Comparison of ENCODE assay signal across 19 cellular contexts in genomic region chr14:98270201-98270600, GRCh38.
DNase-seq lines count a peak whose midpoint lies in the region; FAIRE-seq and TF ChIP-seq lines count a peak whose summit lies in the region.
"Had no signal": no experiment of that assay in that cellular context is flagged by ENCODE, and none has a peak within 500 bp of the region (broad histone marks: within the 10 kb centered on the region; RNA-seq: fewer than 3 reads in every experiment).

No MANE protein-coding gene starts in this region.

- TF ChIP-seq CTCF in astrocyte (IDR thresholded peaks at IDR 0.05; ENCODE audit: insufficient read depth, low read depth, low read length): no peak

- peak overlapping the region; percentile 25 for H3K4me2 ChIP-seq in astrocyte (ENCODE audit: low read length)

- no peak overlapping the region for H3K4me3 Mint-ChIP-seq in astrocyte (ENCODE audit: unreplicated experiment)
- H3K4me3 Mint-ChIP-seq: B cell; CD4-positive, alpha-beta T cell; H9 had no signal

- no peaks in the 10 kb centered on the region for H4K20me1 ChIP-seq in astrocyte (ENCODE audit: insufficient read depth, low read length)

- H3K27ac ChIP-seq in astrocyte (ENCODE audit: low read depth, low read length) (no peak overlapping the region), epithelial cell of prostate (peak overlapping the region; percentile 98)

- H3K36me3 ChIP-seq in astrocyte (ENCODE audit: insufficient read depth, low read length): no peaks in the 10 kb centered on the region

- no peak for FAIRE-seq in astrocyte (lab: Jason Lieb, UNC)
- FAIRE-seq: A204.1, G401.6, GM12891 had no signal

- H3K9me3 ChIP-seq in astrocyte (ENCODE audit: insufficient read depth, low read depth, low read length): no peaks in the 10 kb centered on the region

- peaks cover 2% of the 10 kb centered on the region for H3K4me1 ChIP-seq in astrocyte (ENCODE audit: insufficient read depth, low read length)

- peak overlapping the region; percentile 28 for H3K27ac Mint-ChIP-seq in astrocyte (ENCODE audit: unreplicated experiment)
- H3K27ac Mint-ChIP-seq: B cell; CD4-positive, alpha-beta T cell; H9 had no signal

- no peaks in the 10 kb centered on the region for H3K79me2 ChIP-seq in astrocyte (ENCODE audit: insufficient read depth, low read length)

- H3K9ac ChIP-seq in astrocyte (ENCODE audit: low read length): no peak overlapping the region

- peaks cover 5% of the 10 kb centered on the region for H3K27me3 Mint-ChIP-seq in astrocyte (ENCODE audit: low read depth, unreplicated experiment)
- H3K27me3 Mint-ChIP-seq: B cell; CD4-positive, alpha-beta T cell had no signal

- no peaks in the 10 kb centered on the region for H3K36me3 Mint-ChIP-seq in astrocyte (ENCODE audit: low read depth, unreplicated experiment)

- H3K27me3 ChIP-seq in astrocyte (ENCODE audit: insufficient read depth, low read length): no peaks in the 10 kb centered on the region

- H2AFZ ChIP-seq in astrocyte (ENCODE audit: low read depth, low read length): no peak overlapping the region

- H3K4me3 ChIP-seq in astrocyte (ENCODE audit: insufficient read depth, low read depth, low read length): no peak overlapping the region

- H3K9me3 Mint-ChIP-seq in astrocyte (ENCODE audit: unreplicated experiment): peaks cover 2% of the 10 kb centered on the region

- peaks cover 9% of the 10 kb centered on the region for H3K4me1 Mint-ChIP-seq in astrocyte (ENCODE audit: low read depth, unreplicated experiment)
- H3K4me1 Mint-ChIP-seq: B cell had no signal

- DNase-seq in HT1080 (ENCODE audit: low read depth): peak; percentile 11
- peak; percentile 49 for DNase-seq in astrocyte (ENCODE audit: low read depth)
- peak; percentile 31 for DNase-seq in epithelial cell of prostate (ENCODE audit: low read depth, low spot score)
- peak; percentile 39 for DNase-seq in kidney glomerular epithelial cell (lab: John Stamatoyannopoulos, UW)
- no peak for DNase-seq in midbrain (lab: John Stamatoyannopoulos, UW)
- DNase-seq in DMS53 treated with DMSO at 0.1 percent for 48 hours (lab: John Stamatoyannopoulos, UW; ENCODE audit: unreplicated experiment): no peak
- DNase-seq in effector CD4-positive, alpha-beta T cell: no peak
- DNase-seq: C1 segment of cervical spinal cord; Calu3; CD4-positive, alpha-beta T cell; DMS 273 treated with DMSO at 0.1 percent for 48 hours; DMS79; EL; GOT3; H9 had no signal

Comparison
In these comparisons a context has a peak if more than half of its experiments do, and no peak if none do; other contexts are left out.
1. DNase-seq: peak in HT1080 (single experiment), astrocyte (single experiment), epithelial cell of prostate (single experiment) and kidney glomerular epithelial cell (single experiment); none in midbrain (single experiment), DMS53 treated with DMSO at 0.1 percent for 48 hours (single experiment) and effector CD4-positive, alpha-beta T cell (single experiment).